In genomic region chr20:17787816-17788215, GRCh38 we compare ENCODE assay signal across 28 cellular contexts.
"Had no signal": no experiment of that assay in that cellular context is flagged by ENCODE, and none has a peak within 500 bp of the region (broad histone marks: within the 10 kb centered on the region; RNA-seq: fewer than 3 reads in every experiment).

No MANE protein-coding gene starts in this region.

- H3K9me3 Mint-ChIP-seq: naive thymus-derived CD8-positive, alpha-beta T cell; natural killer cell treated with Interleukin-12 subunit alpha and Interleukin-12 subunit beta and Interleukin-15 and Interleukin-18, amount 100 ng/mL, for 72 hours; nephron progenitor cell; neural crest cell; stimulated activated effector memory CD8-positive, alpha-beta T cell treated with anti-CD3 and anti-CD28 coated beads, Interleukin-12 subunit alpha, Interleukin-12 subunit beta, amount 100 ng/mL, for 72 hours; stimulated activated naive B cell treated with anti-CD40 and anti-IgM and Interleukin-4, amounts not matched to agents 10 μg/mL and 1 μg/mL and 100 μg/mL, for 72 hours; stimulated activated naive CD8-positive, alpha-beta T cell treated with anti-CD3 and anti-CD28 coated beads, Interleukin-15, Interleukin-2, amounts not matched to agents 100 ng/mL and 50 ng/mL, for 24 hours; type B pancreatic cell had no signal

- H3K27me3 Mint-ChIP-seq: stimulated activated naive CD8-positive, alpha-beta T cell treated with anti-CD3 and anti-CD28 coated beads, Interleukin-15, Interleukin-2, amounts not matched to agents 100 ng/mL and 50 ng/mL, for 24 hours; type B pancreatic cell had no signal

- H3K36me3 ChIP-seq: ovary, right lobe of liver, sigmoid colon, stomach, thoracic aorta, thyroid gland, tibial nerve, upper lobe of right lung, uterus had no signal

- H3K9ac ChIP-seq: parathyroid adenoma had no signal

- H3K9me3 ChIP-seq: ovary, psoas muscle, right lobe of liver, sigmoid colon, stomach, thoracic aorta, thyroid gland, tibial nerve, upper lobe of right lung, uterus had no signal

- H3K27ac ChIP-seq: parathyroid adenoma, psoas muscle, right lobe of liver, sigmoid colon, stomach, thoracic aorta, thyroid gland, tibial nerve, upper lobe of right lung, uterus had no signal

- H3K79me2 ChIP-seq: parathyroid adenoma had no signal

- ATAC-seq: naive thymus-derived CD8-positive, alpha-beta T cell; psoas muscle; right lobe of liver; stimulated activated effector memory CD8-positive, alpha-beta T cell treated with anti-CD3 and anti-CD28 coated beads, Interleukin-12 subunit alpha, Interleukin-12 subunit beta, amount 100 ng/mL, for 72 hours; stimulated activated naive B cell treated with anti-CD40 and anti-IgM and Interleukin-4, amounts not matched to agents 10 μg/mL and 1 μg/mL and 100 μg/mL, for 72 hours; upper lobe of right lung had no signal

- H3K27ac Mint-ChIP-seq: naive thymus-derived CD8-positive, alpha-beta T cell; natural killer cell treated with Interleukin-12 subunit alpha and Interleukin-12 subunit beta and Interleukin-15 and Interleukin-18, amount 100 ng/mL, for 72 hours; nephron progenitor cell; progenitor cell of endocrine pancreas; stimulated activated effector memory CD8-positive, alpha-beta T cell treated with anti-CD3 and anti-CD28 coated beads, Interleukin-12 subunit alpha, Interleukin-12 subunit beta, amount 100 ng/mL, for 72 hours; stimulated activated naive B cell treated with anti-CD40 and anti-IgM and Interleukin-4, amounts not matched to agents 10 μg/mL and 1 μg/mL and 100 μg/mL, for 72 hours; stimulated activated naive CD8-positive, alpha-beta T cell treated with anti-CD3 and anti-CD28 coated beads, Interleukin-15, Interleukin-2, amounts not matched to agents 100 ng/mL and 50 ng/mL, for 24 hours; type B pancreatic cell had no signal

- H3K27me3 ChIP-seq: ovary, right lobe of liver, sigmoid colon, stomach, thyroid gland, tibial nerve, upper lobe of right lung, uterus had no signal

- H3K4me3 ChIP-seq: ovary, psoas muscle, right lobe of liver, sigmoid colon, stomach, thoracic aorta, thyroid gland, tibial nerve, upper lobe of right lung, uterus had no signal

- H2AFZ ChIP-seq: parathyroid adenoma had no signal

- H3K4me1 Mint-ChIP-seq: neural crest cell; stimulated activated effector memory CD8-positive, alpha-beta T cell treated with anti-CD3 and anti-CD28 coated beads, Interleukin-12 subunit alpha, Interleukin-12 subunit beta, amount 100 ng/mL, for 72 hours had no signal

- H3K4me3 Mint-ChIP-seq: naive thymus-derived CD8-positive, alpha-beta T cell; natural killer cell treated with Interleukin-12 subunit alpha and Interleukin-12 subunit beta and Interleukin-15 and Interleukin-18, amount 100 ng/mL, for 72 hours; nephron progenitor cell; neural crest cell; stimulated activated effector memory CD8-positive, alpha-beta T cell treated with anti-CD3 and anti-CD28 coated beads, Interleukin-12 subunit alpha, Interleukin-12 subunit beta, amount 100 ng/mL, for 72 hours; stimulated activated naive B cell treated with anti-CD40 and anti-IgM and Interleukin-4, amounts not matched to agents 10 μg/mL and 1 μg/mL and 100 μg/mL, for 72 hours; stimulated activated naive CD8-positive, alpha-beta T cell treated with anti-CD3 and anti-CD28 coated beads, Interleukin-15, Interleukin-2, amounts not matched to agents 100 ng/mL and 50 ng/mL, for 24 hours; type B pancreatic cell had no signal

- H3K4me1 ChIP-seq: parathyroid adenoma, psoas muscle, right lobe of liver, upper lobe of right lung, uterus had no signal

- DNase-seq: naive thymus-derived CD8-positive, alpha-beta T cell; nephron progenitor cell; occipital lobe; ovary; right cardiac atrium; right lobe of liver; sigmoid colon; small intestine; stimulated activated CD4-positive, alpha-beta T cell treated with anti-CD3 and anti-CD28 coated beads, Interleukin-15, amount 100 ng/mL, for 24 hours; stimulated activated CD4-positive, alpha-beta T cell treated with anti-CD3 and anti-CD28 coated beads, Interleukin-2, amount 100 ng/mL, for 24 hours; stimulated activated CD4-positive, alpha-beta T cell treated with anti-CD3 and anti-CD28 coated beads, Interleukin-2, amount 100 ng/mL, for 48 hours; stimulated activated CD4-positive, alpha-beta T cell treated with anti-CD3 and anti-CD28 coated beads, Interleukin-4, amount 100 ng/mL, for 24 hours; stimulated activated naive B cell treated with anti-CD40 and anti-IgM and Interleukin-4, amounts not matched to agents 10 μg/mL and 1 μg/mL and 100 μg/mL, for 72 hours; stimulated activated naive CD4-positive, alpha-beta T cell treated with Interleukin-2 at 50 U/mL for 16 hours; stomach; thyroid gland; upper lobe of right lung; uterus had no signal

- H3K36me3 Mint-ChIP-seq: naive thymus-derived CD8-positive, alpha-beta T cell; natural killer cell treated with Interleukin-12 subunit alpha and Interleukin-12 subunit beta and Interleukin-15 and Interleukin-18, amount 100 ng/mL, for 72 hours; stimulated activated effector memory CD8-positive, alpha-beta T cell treated with anti-CD3 and anti-CD28 coated beads, Interleukin-12 subunit alpha, Interleukin-12 subunit beta, amount 100 ng/mL, for 72 hours; stimulated activated naive B cell treated with anti-CD40 and anti-IgM and Interleukin-4, amounts not matched to agents 10 μg/mL and 1 μg/mL and 100 μg/mL, for 72 hours; type B pancreatic cell had no signal
